In genomic region chr1:205675247-205675646, GRCh38 we compare ENCODE assay signal across 28 cellular contexts. TPM values are rescaled to one million over a fixed set of nuclear protein-coding genes. Genes with fewer than 3 reads are reported as not detected.
A peak's percentile ranks its signal among the peaks of the same experiment; 100 is the strongest.
DNase-seq lines count a peak whose midpoint lies in the region; ATAC-seq and TF ChIP-seq lines count a peak whose summit lies in the region.
"Had no signal": no experiment of that assay in that cellular context is flagged by ENCODE, and none has a peak within 500 bp of the region (broad histone marks: within the 10 kb centered on the region; RNA-seq: fewer than 3 reads in every experiment).

No MANE protein-coding gene starts in this region.

- H2AFZ ChIP-seq in mesenchymal stem cell (ENCODE audit: low read depth, low read length): no peak overlapping the region
- H2AFZ ChIP-seq: GM23248 had no signal

- H3K14ac ChIP-seq in mesenchymal stem cell (ENCODE audit: low read length in 2 of 2): no peak overlapping the region

- no peak overlapping the region for H2BK120ac ChIP-seq in mesenchymal stem cell (ENCODE audit: low read depth, low read length)

- no peak overlapping the region for H2BK5ac ChIP-seq in mesenchymal stem cell (ENCODE audit: low read depth, low read length, poor library complexity, severe bottlenecking)

- H2BK15ac ChIP-seq in mesenchymal stem cell (ENCODE audit: low read depth, poor library complexity, severe bottlenecking): peak overlapping the region; percentile 83

- no peak overlapping the region for H3K27ac ChIP-seq in HUES48 (ENCODE audit: low read depth, low read length)
- H3K27ac ChIP-seq in dorsolateral prefrontal cortex: peak overlapping the region in 58 of 59 donors; percentile 71 to 100 (median 97)
- H3K27ac ChIP-seq in mesenchymal stem cell (ENCODE audit: low read length, poor library complexity, severe bottlenecking): no peak overlapping the region
- peak overlapping the region in 3 of 5 donors; percentile 7 to 52 (median 29) for H3K27ac ChIP-seq in stomach
- H3K27ac ChIP-seq: adrenal gland, GM23248 had no signal

- no peak overlapping the region for H3K23ac ChIP-seq in mesenchymal stem cell (ENCODE audit: low read length in 2 of 2)

- H4K8ac ChIP-seq in mesenchymal stem cell (ENCODE audit: low read length): no peak overlapping the region

- H3K27me3 ChIP-seq in HUES48 (ENCODE audit: control insufficient read depth, insufficient read depth, low read length): no peaks in the 10 kb centered on the region
- H3K27me3 ChIP-seq in dorsolateral prefrontal cortex: no peaks in the 10 kb centered on the region
- peaks cover 0 to 13% of the 10 kb centered on the region in 2 experiments for H3K27me3 ChIP-seq in mesenchymal stem cell (ENCODE audit: control insufficient read depth in 1 of 2, insufficient read depth in 1 of 2, low read length in 2 of 2)
- H3K27me3 ChIP-seq in stomach: peaks cover 0 to 8% (median 0%) of the 10 kb centered on the region in 3 donors
- H3K27me3 ChIP-seq: adrenal gland, MG63 had no signal

- intact Hi-C loops in dorsolateral prefrontal cortex (cut with DNase I) (no loop called here), stomach (cut with DNase I; ENCODE audit: low total_unique reads) (no loop called here)

- no peak overlapping the region for H2BK12ac ChIP-seq in mesenchymal stem cell (ENCODE audit: low read length in 2 of 2)

- no peak for TF ChIP-seq EP300 in stomach (IDR thresholded peaks at IDR 0.05)

- no peak overlapping the region for H2AK5ac ChIP-seq in mesenchymal stem cell (ENCODE audit: low read length, severe bottlenecking)

- WGBS in mesenchymal stem cell: 97% methylated on average over 4 of the region's 4 CpGs
- WGBS in stomach, 5 donors: 86 to 95% (median 94%) methylated on average over 4 of the region's 4 CpGs

- H3K4ac ChIP-seq in mesenchymal stem cell (ENCODE audit: low read depth in 1 of 2, low read length in 2 of 2): no peak overlapping the region

- H4K91ac ChIP-seq in mesenchymal stem cell (ENCODE audit: low read length): no peak overlapping the region

- H3K9ac ChIP-seq in HUES48 (ENCODE audit: low read depth, low read length) (peak overlapping the region; percentile 43; the same call in 1 of the 2 replicates), mesenchymal stem cell (ENCODE audit: low read length) (no peak overlapping the region)
- H3K9ac ChIP-seq: GM23248 had no signal

- H3K4me1 ChIP-seq in HUES48 (ENCODE audit: control insufficient read depth, insufficient read depth, low read length): peaks cover 38% of the 10 kb centered on the region
- H3K4me1 ChIP-seq in mesenchymal stem cell (ENCODE audit: control insufficient read depth, insufficient read depth, low read depth, low read length): peaks cover 36% of the 10 kb centered on the region
- peaks cover 20 to 71% (median 34%) of the 10 kb centered on the region in 4 donors for H3K4me1 ChIP-seq in stomach

- no peak for ATAC-seq in GM18520 (IDR thresholded peaks at IDR 0.05; ENCODE audit: unreplicated experiment)
- ATAC-seq in GM19324 (IDR thresholded peaks at IDR 0.05; ENCODE audit: low FRiP score, unreplicated experiment): no peak
- ATAC-seq: left cardiac atrium; naive thymus-derived CD4-positive, alpha-beta T cell had no signal

- TF ChIP-seq CTCF in dorsolateral prefrontal cortex (IDR thresholded peaks at IDR 0.05 in 54 of 56, conservative IDR thresholded peaks at IDR 0.05 in 2 of 56; ENCODE audit: low read depth in 1 of 56, partially characterized antibody in 56 of 56) (no peak), stomach (IDR thresholded peaks at IDR 0.05) (no peak)

- TF ChIP-seq POLR2A in stomach (IDR thresholded peaks at IDR 0.05): no peak

- H3K79me1 ChIP-seq in mesenchymal stem cell (replicated peaks; ENCODE audit: low read length, poor library complexity, severe bottlenecking): peaks cover 38% of the 10 kb centered on the region

- H3K18ac ChIP-seq in mesenchymal stem cell (ENCODE audit: low read depth in 1 of 2, low read length in 2 of 2): no peak overlapping the region

- DNase-seq in dorsolateral prefrontal cortex (no peak), mesenchymal stem cell (no peak), stomach (no peak), activated gamma-delta T cell (lab: John Stamatoyannopoulos, UW) (no peak)
- no peak for DNase-seq in stimulated activated CD4-positive, alpha-beta T cell treated with anti-CD3 and anti-CD28 coated beads, Interleukin-15, amount 100 ng/mL, for 24 hours
- DNase-seq: ACHN; activated CD4-positive, alpha-beta T cell treated with anti-CD3 and anti-CD28 coated beads, Interleukin-2, amount 50 U/mL, for 1 hour; activated naive CD4-positive, alpha-beta T cell treated with anti-CD3 and anti-CD28 coated beads for 36 hours; adrenal gland; COR-L47; DMS79 treated with DMSO at 0.1 percent for 48 hours; effector memory CD4-positive, alpha-beta T cell; foreskin fibroblast; GM23248; KBM-7; left cardiac atrium; MG63; naive thymus-derived CD4-positive, alpha-beta T cell; NCI-H1105 treated with DMSO at 0.1 percent for 48 hours; NCI-H1930; NCI-H69; SIG-M5; SW 1271; T-helper 9 cell had no signal

- H3K9me3 ChIP-seq in HUES48 (ENCODE audit: control insufficient read depth, insufficient read depth, low read length) (no peaks in the 10 kb centered on the region), mesenchymal stem cell (ENCODE audit: control insufficient read depth, low read length) (no peaks in the 10 kb centered on the region), stomach (no peaks in the 10 kb centered on the region)
- H3K9me3 ChIP-seq: adrenal gland, MG63 had no signal

- no peak overlapping the region for H3K4me2 ChIP-seq in mesenchymal stem cell (ENCODE audit: low read length, poor library complexity, severe bottlenecking)
- H3K4me2 ChIP-seq: smooth muscle cell had no signal

- H3K36me3 ChIP-seq in HUES48 (ENCODE audit: control insufficient read depth, insufficient read depth, low read length) (no peaks in the 10 kb centered on the region), mesenchymal stem cell (ENCODE audit: control insufficient read depth in 1 of 2, insufficient read depth in 2 of 2, low read depth in 1 of 2, low read length in 2 of 2) (no peaks in the 10 kb centered on the region), stomach (no peaks in the 10 kb centered on the region)
- H3K36me3 ChIP-seq: adrenal gland, MG63 had no signal

- H3K4me3 ChIP-seq in HUES48 (ENCODE audit: low read depth, low read length) (no peak overlapping the region), dorsolateral prefrontal cortex (no peak overlapping the region), mesenchymal stem cell (ENCODE audit: insufficient read depth in 1 of 2, low read depth in 1 of 2, low read length in 2 of 2) (no peak overlapping the region), stomach (no peak overlapping the region)
- H3K4me3 ChIP-seq: adrenal gland, GM23248, MG63, smooth muscle cell had no signal

RNA-seq across cellular contexts. Expression of gene SLC45A3, which starts 5.1 kb away (rescaled TPM):
- total RNA-seq in dorsolateral prefrontal cortex (10 to 100 TPM in 88 of 120 experiments, 1 to 10 TPM in 32; 2.2 to 82.8 (median 15.0) TPM), stomach (10 to 100 TPM in 3 of 5 donors, 1 to 10 TPM in 2; 4.5 to 30.1 (median 21.4) TPM)
- 4.2 TPM for polyA plus RNA-seq in mesenchymal stem cell (2013, experiment 1 of 2)
- polyA plus RNA-seq in mesenchymal stem cell (2013, experiment 2 of 2): 4.5 TPM
- polyA plus RNA-seq in stomach: 1 to 10 TPM; 1.6 to 8.2 (median 3.8) TPM
- polyA plus RNA-seq: naive thymus-derived CD4-positive, alpha-beta T cell had no signal

RNA-seq across cellular contexts. Expression of gene ELK4, which starts 43.4 kb away (rescaled TPM):
- total RNA-seq in dorsolateral prefrontal cortex (10 to 100 TPM; 27.6 to 72.4 (median 41.6) TPM), stomach (10 to 100 TPM in 4 of 5 donors, 1 to 10 TPM in 1; 8.0 to 38.7 (median 18.1) TPM)
- polyA plus RNA-seq in mesenchymal stem cell (2013, experiment 1 of 2): 12.7 TPM
- polyA plus RNA-seq in mesenchymal stem cell (2013, experiment 2 of 2): 12.6 TPM
- polyA plus RNA-seq in stomach: 1 to 10 TPM; 3.5 to 4.1 (median 4.0) TPM

Comparison
In these comparisons a context has a peak if more than half of its experiments do, and no peak if none do; other contexts are left out.
1. H3K27ac ChIP-seq: peak in dorsolateral prefrontal cortex (58 of 59) and stomach (3 of 5); none in HUES48 (single experiment) and mesenchymal stem cell (single experiment).